ENCODE assay signal across 1 cellular context in the genomic region with DNA sequence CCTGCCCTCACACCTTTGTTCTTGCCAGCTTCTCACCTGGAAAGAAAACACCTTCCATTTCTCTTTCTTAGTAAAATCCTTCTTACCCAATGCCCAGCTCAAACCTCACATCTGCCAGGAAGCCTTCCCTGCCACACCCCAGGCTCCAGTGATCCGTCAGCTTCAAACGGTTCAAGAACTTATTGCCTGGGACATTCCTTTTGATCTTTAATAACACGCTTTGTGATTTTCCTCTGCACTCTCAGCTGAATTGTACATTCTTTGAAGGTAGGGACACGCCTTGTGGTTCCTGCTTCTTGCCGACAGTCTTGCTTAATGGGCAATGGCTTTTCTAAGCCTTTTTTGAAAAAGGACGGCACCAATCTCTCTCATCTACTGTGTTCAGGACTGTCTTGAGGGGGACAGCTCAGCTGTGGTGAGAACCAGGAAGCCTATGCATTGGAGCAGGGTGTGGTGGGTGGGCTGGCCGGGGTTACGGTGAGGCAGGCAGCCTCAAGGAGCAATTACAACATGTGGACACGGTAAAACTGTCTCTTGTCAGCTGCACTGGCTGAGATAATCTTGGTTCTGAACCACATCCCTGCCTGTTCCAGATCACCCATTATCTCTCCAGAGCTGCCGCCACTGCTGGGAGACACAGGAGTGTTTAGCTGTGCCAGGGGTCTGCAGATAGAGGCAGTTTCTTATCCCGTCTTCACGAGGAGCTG.
TF ChIP-seq lines count a peak whose summit lies in the region.

No MANE protein-coding gene starts in this region.

TF ChIP-seq in K562, 482 proteins besides CTCF, POLR2A, EP300 and RAD21 (continued from another document and continues in another):
- no peak for TF ChIP-seq ZNF398 (CRISPR knock-in tag; IDR thresholded peaks at IDR 0.05)
- TF ChIP-seq, protein P1, sequence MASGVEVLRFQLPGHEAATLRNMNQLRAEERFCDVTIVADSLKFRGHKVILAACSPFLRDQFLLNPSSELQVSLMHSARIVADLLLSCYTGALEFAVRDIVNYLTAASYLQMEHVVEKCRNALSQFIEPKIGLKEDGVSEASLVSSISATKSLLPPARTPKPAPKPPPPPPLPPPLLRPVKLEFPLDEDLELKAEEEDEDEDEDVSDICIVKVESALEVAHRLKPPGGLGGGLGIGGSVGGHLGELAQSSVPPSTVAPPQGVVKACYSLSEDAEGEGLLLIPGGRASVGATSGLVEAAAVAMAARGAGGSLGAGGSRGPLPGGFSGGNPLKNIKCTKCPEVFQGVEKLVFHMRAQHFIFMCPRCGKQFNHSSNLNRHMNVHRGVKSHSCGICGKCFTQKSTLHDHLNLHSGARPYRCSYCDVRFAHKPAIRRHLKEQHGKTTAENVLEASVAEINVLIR (CRISPR knock-in tag; IDR thresholded peaks at IDR 0.05), result 0 out of 2 replicates have a peak, but pooled peaks have one; percentile 32
- TF ChIP-seq SPI1 (IDR thresholded peaks at IDR 0.05; ENCODE audit: borderline replicate concordance, low read depth, low read length), result no peak
- no peak for TF ChIP-seq CREB1 (IDR thresholded peaks at IDR 0.05)
- no peak for TF ChIP-seq CREB1 (CRISPR knock-in tag; IDR thresholded peaks at IDR 0.05)
- TF ChIP-seq ZNF274 (IDR thresholded peaks at IDR 0.05; ENCODE audit: borderline replicate concordance, low read depth, low read length), result no peak
- no peak for TF ChIP-seq TAF9B (IDR thresholded peaks at IDR 0.05; ENCODE audit: partially characterized antibody)
- TF ChIP-seq DPF2 (IDR thresholded peaks at IDR 0.05), result peak; percentile 57
- no peak for TF ChIP-seq NR3C1 (CRISPR knock-in tag; IDR thresholded peaks at IDR 0.05)
- TF ChIP-seq MTA1 (IDR thresholded peaks at IDR 0.05; ENCODE audit: borderline replicate concordance), result no peak
- no peak for TF ChIP-seq RUNX1 (IDR thresholded peaks at IDR 0.05; ENCODE audit: low read depth)
- no peak for TF ChIP-seq HMG20B (CRISPR knock-in tag; IDR thresholded peaks at IDR 0.05)
- TF ChIP-seq KHSRP (IDR thresholded peaks at IDR 0.05), result no peak
- TF ChIP-seq, protein P2, sequence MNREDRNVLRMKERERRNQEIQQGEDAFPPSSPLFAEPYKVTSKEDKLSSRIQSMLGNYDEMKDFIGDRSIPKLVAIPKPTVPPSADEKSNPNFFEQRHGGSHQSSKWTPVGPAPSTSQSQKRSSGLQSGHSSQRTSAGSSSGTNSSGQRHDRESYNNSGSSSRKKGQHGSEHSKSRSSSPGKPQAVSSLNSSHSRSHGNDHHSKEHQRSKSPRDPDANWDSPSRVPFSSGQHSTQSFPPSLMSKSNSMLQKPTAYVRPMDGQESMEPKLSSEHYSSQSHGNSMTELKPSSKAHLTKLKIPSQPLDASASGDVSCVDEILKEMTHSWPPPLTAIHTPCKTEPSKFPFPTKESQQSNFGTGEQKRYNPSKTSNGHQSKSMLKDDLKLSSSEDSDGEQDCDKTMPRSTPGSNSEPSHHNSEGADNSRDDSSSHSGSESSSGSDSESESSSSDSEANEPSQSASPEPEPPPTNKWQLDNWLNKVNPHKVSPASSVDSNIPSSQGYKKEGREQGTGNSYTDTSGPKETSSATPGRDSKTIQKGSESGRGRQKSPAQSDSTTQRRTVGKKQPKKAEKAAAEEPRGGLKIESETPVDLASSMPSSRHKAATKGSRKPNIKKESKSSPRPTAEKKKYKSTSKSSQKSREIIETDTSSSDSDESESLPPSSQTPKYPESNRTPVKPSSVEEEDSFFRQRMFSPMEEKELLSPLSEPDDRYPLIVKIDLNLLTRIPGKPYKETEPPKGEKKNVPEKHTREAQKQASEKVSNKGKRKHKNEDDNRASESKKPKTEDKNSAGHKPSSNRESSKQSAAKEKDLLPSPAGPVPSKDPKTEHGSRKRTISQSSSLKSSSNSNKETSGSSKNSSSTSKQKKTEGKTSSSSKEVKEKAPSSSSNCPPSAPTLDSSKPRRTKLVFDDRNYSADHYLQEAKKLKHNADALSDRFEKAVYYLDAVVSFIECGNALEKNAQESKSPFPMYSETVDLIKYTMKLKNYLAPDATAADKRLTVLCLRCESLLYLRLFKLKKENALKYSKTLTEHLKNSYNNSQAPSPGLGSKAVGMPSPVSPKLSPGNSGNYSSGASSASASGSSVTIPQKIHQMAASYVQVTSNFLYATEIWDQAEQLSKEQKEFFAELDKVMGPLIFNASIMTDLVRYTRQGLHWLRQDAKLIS (CRISPR knock-in tag; IDR thresholded peaks at IDR 0.05), result no peak
- no peak for TF ChIP-seq ZHX1 (conservative IDR thresholded peaks at IDR 0.05; ENCODE audit: low read length)
- TF ChIP-seq TEAD4 (IDR thresholded peaks at IDR 0.05; ENCODE audit: low read length), result peak; percentile 94
- TF ChIP-seq TEAD4 (CRISPR knock-in tag; IDR thresholded peaks at IDR 0.05; ENCODE audit: borderline replicate concordance), result no peak
- TF ChIP-seq U2AF2 (optimal IDR thresholded peaks at IDR 0.05; ENCODE audit: low read depth, low read length), result no peak
- TF ChIP-seq DACH1 (IDR thresholded peaks at IDR 0.05; ENCODE audit: partially characterized antibody), result no peak
- peak; percentile 84 for TF ChIP-seq TRIM24 (IDR thresholded peaks at IDR 0.05)
- TF ChIP-seq, protein P3, sequence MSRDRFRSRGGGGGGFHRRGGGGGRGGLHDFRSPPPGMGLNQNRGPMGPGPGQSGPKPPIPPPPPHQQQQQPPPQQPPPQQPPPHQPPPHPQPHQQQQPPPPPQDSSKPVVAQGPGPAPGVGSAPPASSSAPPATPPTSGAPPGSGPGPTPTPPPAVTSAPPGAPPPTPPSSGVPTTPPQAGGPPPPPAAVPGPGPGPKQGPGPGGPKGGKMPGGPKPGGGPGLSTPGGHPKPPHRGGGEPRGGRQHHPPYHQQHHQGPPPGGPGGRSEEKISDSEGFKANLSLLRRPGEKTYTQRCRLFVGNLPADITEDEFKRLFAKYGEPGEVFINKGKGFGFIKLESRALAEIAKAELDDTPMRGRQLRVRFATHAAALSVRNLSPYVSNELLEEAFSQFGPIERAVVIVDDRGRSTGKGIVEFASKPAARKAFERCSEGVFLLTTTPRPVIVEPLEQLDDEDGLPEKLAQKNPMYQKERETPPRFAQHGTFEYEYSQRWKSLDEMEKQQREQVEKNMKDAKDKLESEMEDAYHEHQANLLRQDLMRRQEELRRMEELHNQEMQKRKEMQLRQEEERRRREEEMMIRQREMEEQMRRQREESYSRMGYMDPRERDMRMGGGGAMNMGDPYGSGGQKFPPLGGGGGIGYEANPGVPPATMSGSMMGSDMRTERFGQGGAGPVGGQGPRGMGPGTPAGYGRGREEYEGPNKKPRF (IDR thresholded peaks at IDR 0.05; ENCODE audit: low read depth, low read length), result no peak
- TF ChIP-seq ZFP36 (IDR thresholded peaks at IDR 0.05; ENCODE audit: low read depth, low read length, partially characterized antibody), result no peak
- no peak for TF ChIP-seq TOE1 (IDR thresholded peaks at IDR 0.05; ENCODE audit: borderline replicate concordance)
- no peak for TF ChIP-seq TOE1 (CRISPR knock-in tag; IDR thresholded peaks at IDR 0.05; ENCODE audit: borderline replicate concordance, low read depth)
- no peak for TF ChIP-seq PTRF (tag; IDR thresholded peaks at IDR 0.05)
- peak; percentile 53; the same call in 1 of the 2 replicates for TF ChIP-seq GATA2 (CRISPR knock-in tag; IDR thresholded peaks at IDR 0.05)
- TF ChIP-seq FIP1L1 (IDR thresholded peaks at IDR 0.05; ENCODE audit: low read depth, low read length, poor library complexity, severe bottlenecking), result no peak
- no peak for TF ChIP-seq CBX8 (IDR thresholded peaks at IDR 0.05; ENCODE audit: borderline replicate concordance, extremely low read depth, low read depth, low read length, poor library complexity, severe bottlenecking)
- TF ChIP-seq HMG20A (CRISPR knock-in tag; conservative IDR thresholded peaks at IDR 0.05), result no peak
- TF ChIP-seq, protein P4, sequence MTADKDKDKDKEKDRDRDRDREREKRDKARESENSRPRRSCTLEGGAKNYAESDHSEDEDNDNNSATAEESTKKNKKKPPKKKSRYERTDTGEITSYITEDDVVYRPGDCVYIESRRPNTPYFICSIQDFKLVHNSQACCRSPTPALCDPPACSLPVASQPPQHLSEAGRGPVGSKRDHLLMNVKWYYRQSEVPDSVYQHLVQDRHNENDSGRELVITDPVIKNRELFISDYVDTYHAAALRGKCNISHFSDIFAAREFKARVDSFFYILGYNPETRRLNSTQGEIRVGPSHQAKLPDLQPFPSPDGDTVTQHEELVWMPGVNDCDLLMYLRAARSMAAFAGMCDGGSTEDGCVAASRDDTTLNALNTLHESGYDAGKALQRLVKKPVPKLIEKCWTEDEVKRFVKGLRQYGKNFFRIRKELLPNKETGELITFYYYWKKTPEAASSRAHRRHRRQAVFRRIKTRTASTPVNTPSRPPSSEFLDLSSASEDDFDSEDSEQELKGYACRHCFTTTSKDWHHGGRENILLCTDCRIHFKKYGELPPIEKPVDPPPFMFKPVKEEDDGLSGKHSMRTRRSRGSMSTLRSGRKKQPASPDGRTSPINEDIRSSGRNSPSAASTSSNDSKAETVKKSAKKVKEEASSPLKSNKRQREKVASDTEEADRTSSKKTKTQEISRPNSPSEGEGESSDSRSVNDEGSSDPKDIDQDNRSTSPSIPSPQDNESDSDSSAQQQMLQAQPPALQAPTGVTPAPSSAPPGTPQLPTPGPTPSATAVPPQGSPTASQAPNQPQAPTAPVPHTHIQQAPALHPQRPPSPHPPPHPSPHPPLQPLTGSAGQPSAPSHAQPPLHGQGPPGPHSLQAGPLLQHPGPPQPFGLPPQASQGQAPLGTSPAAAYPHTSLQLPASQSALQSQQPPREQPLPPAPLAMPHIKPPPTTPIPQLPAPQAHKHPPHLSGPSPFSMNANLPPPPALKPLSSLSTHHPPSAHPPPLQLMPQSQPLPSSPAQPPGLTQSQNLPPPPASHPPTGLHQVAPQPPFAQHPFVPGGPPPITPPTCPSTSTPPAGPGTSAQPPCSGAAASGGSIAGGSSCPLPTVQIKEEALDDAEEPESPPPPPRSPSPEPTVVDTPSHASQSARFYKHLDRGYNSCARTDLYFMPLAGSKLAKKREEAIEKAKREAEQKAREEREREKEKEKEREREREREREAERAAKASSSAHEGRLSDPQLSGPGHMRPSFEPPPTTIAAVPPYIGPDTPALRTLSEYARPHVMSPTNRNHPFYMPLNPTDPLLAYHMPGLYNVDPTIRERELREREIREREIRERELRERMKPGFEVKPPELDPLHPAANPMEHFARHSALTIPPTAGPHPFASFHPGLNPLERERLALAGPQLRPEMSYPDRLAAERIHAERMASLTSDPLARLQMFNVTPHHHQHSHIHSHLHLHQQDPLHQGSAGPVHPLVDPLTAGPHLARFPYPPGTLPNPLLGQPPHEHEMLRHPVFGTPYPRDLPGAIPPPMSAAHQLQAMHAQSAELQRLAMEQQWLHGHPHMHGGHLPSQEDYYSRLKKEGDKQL (CRISPR knock-in tag; IDR thresholded peaks at IDR 0.05; ENCODE audit: borderline replicate concordance), result no peak
- no peak for TF ChIP-seq NFXL1 (CRISPR knock-in tag; IDR thresholded peaks at IDR 0.05)
- no peak for TF ChIP-seq BCL6 (CRISPR knock-in tag; IDR thresholded peaks at IDR 0.05)
- TF ChIP-seq, protein P5, sequence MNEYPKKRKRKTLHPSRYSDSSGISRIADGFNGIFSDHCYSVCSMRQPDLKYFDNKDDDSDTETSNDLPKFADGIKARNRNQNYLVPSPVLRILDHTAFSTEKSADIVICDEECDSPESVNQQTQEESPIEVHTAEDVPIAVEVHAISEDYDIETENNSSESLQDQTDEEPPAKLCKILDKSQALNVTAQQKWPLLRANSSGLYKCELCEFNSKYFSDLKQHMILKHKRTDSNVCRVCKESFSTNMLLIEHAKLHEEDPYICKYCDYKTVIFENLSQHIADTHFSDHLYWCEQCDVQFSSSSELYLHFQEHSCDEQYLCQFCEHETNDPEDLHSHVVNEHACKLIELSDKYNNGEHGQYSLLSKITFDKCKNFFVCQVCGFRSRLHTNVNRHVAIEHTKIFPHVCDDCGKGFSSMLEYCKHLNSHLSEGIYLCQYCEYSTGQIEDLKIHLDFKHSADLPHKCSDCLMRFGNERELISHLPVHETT (CRISPR knock-in tag; conservative IDR thresholded peaks at IDR 0.05 in 1 of 2, IDR thresholded peaks at IDR 0.05 in 1 of 2), result peak in 1 of 2 experiments; percentile 84; a peak in 2 of 4 replicates
- no peak for TF ChIP-seq LEF1 (IDR thresholded peaks at IDR 0.05)
- no peak for TF ChIP-seq HDAC8 (tag; IDR thresholded peaks at IDR 0.05)
- no peak for TF ChIP-seq ZNF77 (CRISPR knock-in tag; IDR thresholded peaks at IDR 0.05)
- TF ChIP-seq HDAC6 (IDR thresholded peaks at IDR 0.05; ENCODE audit: low read depth, low read length), result no peak
- TF ChIP-seq, protein P6, sequence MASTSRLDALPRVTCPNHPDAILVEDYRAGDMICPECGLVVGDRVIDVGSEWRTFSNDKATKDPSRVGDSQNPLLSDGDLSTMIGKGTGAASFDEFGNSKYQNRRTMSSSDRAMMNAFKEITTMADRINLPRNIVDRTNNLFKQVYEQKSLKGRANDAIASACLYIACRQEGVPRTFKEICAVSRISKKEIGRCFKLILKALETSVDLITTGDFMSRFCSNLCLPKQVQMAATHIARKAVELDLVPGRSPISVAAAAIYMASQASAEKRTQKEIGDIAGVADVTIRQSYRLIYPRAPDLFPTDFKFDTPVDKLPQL (IDR thresholded peaks at IDR 0.05; ENCODE audit: extremely low read depth, insufficient read length), result no peak
- TF ChIP-seq SMAD4 (CRISPR knock-in tag; conservative IDR thresholded peaks at IDR 0.05), result peak; percentile 94
- TF ChIP-seq CBFA2T3 (IDR thresholded peaks at IDR 0.05), result peak; percentile 91
